8 cellular contexts compared by ENCODE assay signal in the genomic region with DNA sequence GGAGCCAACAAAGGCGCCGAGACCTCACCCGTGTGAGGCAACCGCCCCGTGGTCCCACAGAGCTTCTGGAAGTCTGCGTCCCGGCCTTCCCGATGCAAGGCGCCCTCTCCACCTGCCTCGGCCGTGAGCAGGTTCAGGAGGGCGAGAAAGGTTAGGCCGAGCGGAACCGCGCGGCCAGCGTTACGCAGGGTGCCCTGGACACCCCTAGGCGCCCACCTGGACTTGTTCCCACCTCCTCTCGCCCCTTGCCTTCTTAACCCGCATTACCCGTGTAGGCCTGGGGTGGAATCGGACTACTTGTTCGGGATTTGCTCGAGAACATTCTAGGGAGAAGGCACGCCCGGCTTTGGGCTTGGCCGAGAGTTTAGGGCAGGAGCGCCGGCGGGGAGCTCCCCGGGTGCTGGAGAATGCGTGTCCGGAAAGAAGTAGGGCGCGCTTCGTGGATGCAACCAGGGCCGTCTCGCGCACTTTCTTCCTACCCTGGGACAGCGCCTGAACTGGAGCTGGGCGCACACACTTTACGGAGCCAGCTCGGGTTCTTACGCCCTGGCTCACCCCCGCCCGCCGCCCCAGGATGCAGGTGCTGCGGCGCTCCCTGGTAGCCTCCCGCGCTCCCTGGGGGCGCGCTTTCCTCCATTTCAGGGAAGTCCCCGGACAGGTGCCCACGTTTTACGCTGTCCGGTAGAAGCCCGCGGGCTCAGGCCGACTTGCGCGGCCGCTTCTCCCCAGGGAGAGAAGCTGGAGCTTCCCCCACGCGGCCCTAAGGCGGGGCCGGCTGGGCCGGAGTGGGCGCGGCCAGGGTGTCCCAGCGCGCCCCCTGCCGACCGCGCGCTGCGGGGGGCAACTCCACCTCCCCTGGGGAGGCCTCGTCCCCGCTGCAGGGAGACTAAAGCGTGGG.
DNase-seq lines count a peak whose midpoint lies in the region; ATAC-seq and TF ChIP-seq lines count a peak whose summit lies in the region.

No MANE protein-coding gene starts in this region.

- TF ChIP-seq CTCF in Peyer's patch (IDR thresholded peaks at IDR 0.05), result peak in 4 of 6 experiments; percentile 23 to 36 (median 24)

- peak overlapping the region in 2 of 4 donors; percentile 7 to 18 for H3K4me3 ChIP-seq in Peyer's patch
- peak overlapping the region; percentile 34 for H3K4me3 ChIP-seq in iPS-18a (ENCODE audit: low read length)

- peaks cover 0 to 54% of the 10 kb centered on the region in 2 donors for H3K27me3 ChIP-seq in Peyer's patch
- H3K27me3 ChIP-seq in iPS-18a (ENCODE audit: control insufficient read depth, insufficient read depth, low read length), result peaks cover 90% of the 10 kb centered on the region

- peaks cover 0 to 44% (median 25%) of the 10 kb centered on the region in 4 donors for H3K4me1 ChIP-seq in Peyer's patch
- H3K4me1 ChIP-seq in iPS-18a (ENCODE audit: control insufficient read depth, low read depth, low read length), result peaks cover 5% of the 10 kb centered on the region

- DNase-seq in stimulated activated CD4-positive, alpha-beta T cell treated with anti-CD3 and anti-CD28 coated beads, Interleukin-15, amount 100 ng/mL, for 24 hours, result peak; percentile 27
- DNase-seq in stimulated activated CD4-positive, alpha-beta T cell treated with anti-CD3 and anti-CD28 coated beads, Interleukin-12 subunit alpha, Interleukin-12 subunit beta, amount 100 ng/mL, for 4 hours, result no peak
- DNase-seq in Peyer's patch (no peak), NCI-H146 (lab: John Stamatoyannopoulos, UW) (no peak), mesenteric fat pad (ENCODE audit: low spot score) (no peak), nucleus accumbens (lab: John Stamatoyannopoulos, UW) (no peak)

- no peak for ATAC-seq in HG03457 (IDR thresholded peaks at IDR 0.05; ENCODE audit: unreplicated experiment)

- H3K9ac ChIP-seq in iPS-18a (ENCODE audit: low read length), result no peak overlapping the region

- no peak overlapping the region for H3K27ac ChIP-seq in Peyer's patch
- H3K27ac ChIP-seq in iPS-18a (ENCODE audit: low read length), result no peak overlapping the region

- H3K9me3 ChIP-seq in Peyer's patch (no peaks in the 10 kb centered on the region), iPS-18a (ENCODE audit: control insufficient read depth, low read depth, low read length) (no peaks in the 10 kb centered on the region)

- no peak for TF ChIP-seq POLR2A in Peyer's patch (IDR thresholded peaks at IDR 0.05)

- H3K36me3 ChIP-seq in Peyer's patch, result no peaks in the 10 kb centered on the region
- no peaks in the 10 kb centered on the region for H3K36me3 ChIP-seq in iPS-18a (ENCODE audit: control insufficient read depth, low read depth, low read length)
